In genomic region chr12:101819467-101819866, GRCh38 we compare ENCODE assay signal across 13 cellular contexts. TPM values are rescaled to one million over a fixed set of nuclear protein-coding genes. Genes with fewer than 3 reads are reported as not detected.
A peak's percentile ranks its signal among the peaks of the same experiment; 100 is the strongest.
DNase-seq lines count a peak whose midpoint lies in the region; ATAC-seq and TF ChIP-seq lines count a peak whose summit lies in the region.
"Had no signal": no experiment of that assay in that cellular context is flagged by ENCODE, and none has a peak within 500 bp of the region (broad histone marks: within the 10 kb centered on the region; RNA-seq: fewer than 3 reads in every experiment).

No MANE protein-coding gene starts in this region.

- no peak overlapping the region for H3K4me3 Mint-ChIP-seq in T-helper 2 cell treated with Interferon-gamma antibody and Interleukin-4, amounts not matched to agents 5 μg/mL and 100 μg/mL, for 36 hours

- H2BK5ac ChIP-seq in mesenchymal stem cell (ENCODE audit: low read depth, low read length, poor library complexity, severe bottlenecking): no peak overlapping the region

- no peak overlapping the region for H2BK12ac ChIP-seq in mesenchymal stem cell (ENCODE audit: low read length in 2 of 2)

- no peaks in the 10 kb centered on the region for H3K27me3 Mint-ChIP-seq in T-helper 2 cell treated with Interferon-gamma antibody and Interleukin-4, amounts not matched to agents 5 μg/mL and 100 μg/mL, for 36 hours (ENCODE audit: low read depth)

- no TSS peak for BruUV-seq in PC-3 (replicated peaks; lab: Mats Ljungman, UMichigan)

- H3K18ac ChIP-seq in mesenchymal stem cell (ENCODE audit: low read depth in 1 of 2, low read length in 2 of 2): no peak overlapping the region

- no peaks in the 10 kb centered on the region for H3K9me2 ChIP-seq in PC-3 (replicated peaks; ENCODE audit: low read length)

- H3K4me1 Mint-ChIP-seq in T-helper 2 cell treated with Interferon-gamma antibody and Interleukin-4, amounts not matched to agents 5 μg/mL and 100 μg/mL, for 36 hours (ENCODE audit: low read depth): peaks cover 54% of the 10 kb centered on the region

- H3K4me1 ChIP-seq in mesenchymal stem cell (ENCODE audit: control insufficient read depth, insufficient read depth, low read depth, low read length) (peaks cover under 1% of the 10 kb centered on the region), PC-3 (ENCODE audit: insufficient read depth, low read length) (no peaks in the 10 kb centered on the region)

- H3K9ac ChIP-seq in mesenchymal stem cell (ENCODE audit: low read length) (no peak overlapping the region), PC-3 (ENCODE audit: low read length) (no peak overlapping the region)

- TF ChIP-seq CTCF in PC-3 (conservative IDR thresholded peaks at IDR 0.05; ENCODE audit: low read depth, low read length): no peak

- H3K9me3 ChIP-seq in mesenchymal stem cell (ENCODE audit: control insufficient read depth, low read length) (no peaks in the 10 kb centered on the region), PC-3 (ENCODE audit: low read length) (no peaks in the 10 kb centered on the region)
- H3K9me3 ChIP-seq: right atrium auricular region had no signal

- POLR2A ChIA-PET in PC-3 (lab: Charles Lee; ENCODE audit: unreplicated experiment): no interaction called here

- no peaks in the 10 kb centered on the region for H4K20me1 ChIP-seq in PC-3 (ENCODE audit: low read length)

- peaks cover 0 to 15% of the 10 kb centered on the region in 2 donors for H3K9me3 Mint-ChIP-seq in activated naive CD4-positive, alpha-beta T cell treated with anti-CD3 and anti-CD28 coated beads, Interleukin-2, amount 50 U/mL, for 72 hours
- peaks cover 26% of the 10 kb centered on the region for H3K9me3 Mint-ChIP-seq in T-helper 2 cell treated with Interferon-gamma antibody and Interleukin-4, amounts not matched to agents 5 μg/mL and 100 μg/mL, for 36 hours

- H3K14ac ChIP-seq in mesenchymal stem cell (ENCODE audit: low read length in 2 of 2): no peak overlapping the region

- no peaks in the 10 kb centered on the region for H3K36me3 ChIP-seq in mesenchymal stem cell (ENCODE audit: control insufficient read depth in 1 of 2, insufficient read depth in 2 of 2, low read depth in 1 of 2, low read length in 2 of 2)
- H3K36me3 ChIP-seq in PC-3 (ENCODE audit: low read depth, low read length): no peaks in the 10 kb centered on the region
- H3K36me3 ChIP-seq: right atrium auricular region had no signal

- ATAC-seq in activated naive CD4-positive, alpha-beta T cell treated with anti-CD3 and anti-CD28 coated beads, Interleukin-2, amount 50 U/mL, for 72 hours: peak; percentile 88 to 90
- ATAC-seq in HG02884 (IDR thresholded peaks at IDR 0.05; ENCODE audit: unreplicated experiment) (peak; percentile 58), PC-3 (no peak)

- no peak overlapping the region for H2AFZ ChIP-seq in mesenchymal stem cell (ENCODE audit: low read depth, low read length)
- H2AFZ ChIP-seq in PC-3 (ENCODE audit: low read length): no peak overlapping the region

- peaks cover 44% of the 10 kb centered on the region for H3K79me1 ChIP-seq in mesenchymal stem cell (replicated peaks; ENCODE audit: low read length, poor library complexity, severe bottlenecking)

- no peak overlapping the region for H2BK120ac ChIP-seq in mesenchymal stem cell (ENCODE audit: low read depth, low read length)

- CTCF ChIA-PET in PC-3 (lab: Charles Lee): no interaction called here

- no peak overlapping the region for H3K23ac ChIP-seq in mesenchymal stem cell (ENCODE audit: low read length in 2 of 2)

- H3K4me2 ChIP-seq in mesenchymal stem cell (ENCODE audit: low read length, poor library complexity, severe bottlenecking) (no peak overlapping the region), PC-3 (ENCODE audit: low read length) (no peak overlapping the region)

- intact Hi-C loops in PC-3 (cut with micrococcal nuclease): no loop called here

- H3K4me3 ChIP-seq in mesenchymal stem cell (ENCODE audit: insufficient read depth in 1 of 2, low read depth in 1 of 2, low read length in 2 of 2) (no peak overlapping the region), PC-3 (ENCODE audit: low read length) (no peak overlapping the region)
- H3K4me3 ChIP-seq: right atrium auricular region had no signal

- no peak overlapping the region for H4K91ac ChIP-seq in mesenchymal stem cell (ENCODE audit: low read length)

- H3K36me3 Mint-ChIP-seq in activated naive CD4-positive, alpha-beta T cell treated with anti-CD3 and anti-CD28 coated beads, Interleukin-2, amount 50 U/mL, for 72 hours: peaks cover 0 to 49% of the 10 kb centered on the region in 2 donors
- peaks cover 45% of the 10 kb centered on the region for H3K36me3 Mint-ChIP-seq in T-helper 2 cell treated with Interferon-gamma antibody and Interleukin-4, amounts not matched to agents 5 μg/mL and 100 μg/mL, for 36 hours (ENCODE audit: low read depth)

- WGBS in mesenchymal stem cell: no CpG with 5 or more reads among the region's 2 CpGs

- H2BK15ac ChIP-seq in mesenchymal stem cell (ENCODE audit: low read depth, poor library complexity, severe bottlenecking): no peak overlapping the region

- H3K79me2 ChIP-seq in PC-3 (ENCODE audit: low read length): peaks cover 4% of the 10 kb centered on the region; the same call in 1 of the 2 replicates

- no peak overlapping the region for H4K8ac ChIP-seq in mesenchymal stem cell (ENCODE audit: low read length)

- H2AK5ac ChIP-seq in mesenchymal stem cell (ENCODE audit: low read length, severe bottlenecking): no peak overlapping the region

- no peaks in the 10 kb centered on the region for H3K27me3 ChIP-seq in mesenchymal stem cell (ENCODE audit: control insufficient read depth in 1 of 2, insufficient read depth in 1 of 2, low read length in 2 of 2)
- no peaks in the 10 kb centered on the region for H3K27me3 ChIP-seq in PC-3 (ENCODE audit: low read length)
- H3K27me3 ChIP-seq: right atrium auricular region had no signal

- no peaks in the 10 kb centered on the region for H3F3A ChIP-seq in PC-3 (ENCODE audit: low read length, unreplicated experiment)

- no peak overlapping the region for H3K4ac ChIP-seq in mesenchymal stem cell (ENCODE audit: low read depth in 1 of 2, low read length in 2 of 2)

- H3K27ac ChIP-seq in mesenchymal stem cell (ENCODE audit: low read length, poor library complexity, severe bottlenecking) (no peak overlapping the region), PC-3 (ENCODE audit: low read length) (no peak overlapping the region)
- H3K27ac ChIP-seq: epithelial cell of prostate, right atrium auricular region had no signal

- DNase-seq in activated naive CD4-positive, alpha-beta T cell treated with anti-CD3 and anti-CD28 coated beads, Interleukin-2, amount 50 U/mL, for 72 hours (ENCODE audit: low spot score in 2 of 2): no peak
- DNase-seq in activated naive CD4-positive, alpha-beta T cell treated with Interleukin-2 at 50 U/mL for 16 hours: no peak
- no peak for DNase-seq in T-helper 2 cell treated with Interferon-gamma antibody and Interleukin-4, amounts not matched to agents 5 μg/mL and 100 μg/mL, for 36 hours (ENCODE audit: low spot score)
- DNase-seq in mesenchymal stem cell (no peak), HuH-7 (ENCODE audit: low spot score) (no peak), PC-3 (no peak)
- no peak for DNase-seq in activated CD8-positive, alpha-beta memory T cell treated with anti-CD3 and anti-CD28 coated beads, Interleukin-2, amount 50 U/mL, for 4 hours
- DNase-seq: activated CD4-positive, alpha-beta T cell treated with anti-CD3 and anti-CD28 coated beads, Interleukin-2, amount 50 U/mL, for 48 hours; DMS79 treated with DMSO at 0.1 percent for 48 hours; NCI-H226 had no signal

- H3K27ac Mint-ChIP-seq in activated naive CD4-positive, alpha-beta T cell treated with anti-CD3 and anti-CD28 coated beads, Interleukin-2, amount 50 U/mL, for 72 hours: peak overlapping the region; percentile 78 to 93
- peak overlapping the region; percentile 38 for H3K27ac Mint-ChIP-seq in T-helper 2 cell treated with Interferon-gamma antibody and Interleukin-4, amounts not matched to agents 5 μg/mL and 100 μg/mL, for 36 hours

RNA-seq across cellular contexts. Expression of gene GNPTAB, which starts 11.3 kb away (rescaled TPM):
- 10 to 100 TPM; 22.2 to 48.0 TPM for total RNA-seq in activated naive CD4-positive, alpha-beta T cell treated with anti-CD3 and anti-CD28 coated beads, Interleukin-2, amount 50 U/mL, for 72 hours
- 38.0 TPM for polyA plus RNA-seq in mesenchymal stem cell (2013, experiment 1 of 2)
- polyA plus RNA-seq in mesenchymal stem cell (2013, experiment 2 of 2): 39.2 TPM
- 21.0 and 22.1 TPM in 2 replicates for total RNA-seq in PC-3 (2014; rRNA removed)

RNA-seq across cellular contexts. Expression of gene DRAM1, which starts 57.9 kb away (rescaled TPM):
- 1 to 10 TPM; 5.1 to 5.6 TPM for total RNA-seq in activated naive CD4-positive, alpha-beta T cell treated with anti-CD3 and anti-CD28 coated beads, Interleukin-2, amount 50 U/mL, for 72 hours
- polyA plus RNA-seq in mesenchymal stem cell (2013, experiment 1 of 2): 85.6 TPM
- polyA plus RNA-seq in mesenchymal stem cell (2013, experiment 2 of 2): 87.7 TPM
- total RNA-seq in PC-3 (2014; rRNA removed): 4.0 and 5.2 TPM in 2 replicates
